Comparison of ENCODE assay signal across 8 cellular contexts in the genomic region with DNA sequence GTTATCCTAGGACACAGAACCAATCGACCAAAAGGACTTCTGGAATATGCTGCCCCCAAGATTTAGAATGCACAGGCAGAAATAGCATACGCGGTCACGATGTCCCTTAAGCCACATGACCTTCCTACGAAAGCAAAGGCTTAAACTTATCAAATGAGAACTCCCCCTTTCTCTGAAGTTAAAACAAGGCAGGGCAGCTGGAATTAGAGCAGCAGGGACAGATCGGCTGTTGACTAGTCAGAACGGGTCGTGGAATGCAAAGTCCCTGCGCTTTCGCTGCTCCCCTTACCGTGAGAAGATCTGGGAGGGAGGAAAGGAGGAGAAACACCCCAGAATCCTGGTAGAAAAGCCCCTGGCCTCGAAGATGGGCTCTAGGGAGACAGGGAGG. TPM values are rescaled to one million over a fixed set of nuclear protein-coding genes. Genes with fewer than 3 reads are reported as not detected.
DNase-seq lines count a peak whose midpoint lies in the region; ATAC-seq, FAIRE-seq and TF ChIP-seq lines count a peak whose summit lies in the region.

No MANE protein-coding gene starts in this region.

- POLR2A ChIA-PET in Panc1 (lab: Charles Lee) (interaction anchor here (0.6 kb wide), 2 partner anchors 251 to 903 kb away, joined by 3 to 4 read pairs; no protein-coding TSS in a partner anchor), K562 (lab: Yijun Ruan, JAX) (interaction anchor here (0.5 to 2.7 kb wide), 9 partner anchors 17 to 542 kb away, joined by 3 to 13 read pairs (median 3); partner anchors contain the start of gene HMGB1)

- TF ChIP-seq EP300 in K562 (IDR thresholded peaks at IDR 0.05; ENCODE audit: low read length) = no peak

- H3K9ac ChIP-seq in GM23248 (peak overlapping the region; percentile 99), KMS-11 (peak overlapping the region; percentile 89), K562 (ENCODE audit: insufficient read depth in 1 of 2, low read depth in 2 of 2, low read length in 2 of 2) (peak overlapping the region; percentile 91 to 94)

- H3K79me2 ChIP-seq in GM23248 (ENCODE audit: insufficient read depth) (peaks cover 89% of the 10 kb centered on the region), KMS-11 (ENCODE audit: insufficient read depth, low read depth) (peaks cover 70% of the 10 kb centered on the region), K562 (ENCODE audit: control insufficient read depth, insufficient read depth, low read length) (peaks cover 76% of the 10 kb centered on the region)

- no peak for TF ChIP-seq CTCF in KMS-11 (conservative IDR thresholded peaks at IDR 0.05; ENCODE audit: low read depth, low read length)
- no peak for TF ChIP-seq CTCF in Panc1 (IDR thresholded peaks at IDR 0.05)
- no peak for TF ChIP-seq CTCF in K562 (IDR thresholded peaks at IDR 0.05 in 2 of 3, conservative IDR thresholded peaks at IDR 0.05 in 1 of 3; ENCODE audit: insufficient read depth in 2 of 3, low read depth in 1 of 3, low read length in 3 of 3)
- TF ChIP-seq CTCF in gastrocnemius medialis (IDR thresholded peaks at IDR 0.05 in 4 of 5, conservative IDR thresholded peaks at IDR 0.05 in 1 of 5) = no peak

- peaks cover 34% of the 10 kb centered on the region for H3K4me1 ChIP-seq in GM23248 (ENCODE audit: insufficient read depth)
- peaks cover 35% of the 10 kb centered on the region for H3K4me1 ChIP-seq in KMS-11 (ENCODE audit: low read depth, poor library complexity, severe bottlenecking)
- H3K4me1 ChIP-seq in Panc1 (ENCODE audit: control insufficient read depth, insufficient read depth, low read length) = peaks cover 13% of the 10 kb centered on the region
- H3K4me1 ChIP-seq in K562 (replicated peaks in 1 of 2; ENCODE audit: control insufficient read depth in 2 of 2, insufficient read depth in 2 of 2, low read length in 2 of 2) = peaks cover 5 to 7% of the 10 kb centered on the region in 2 experiments; a peak in 2 of 5 replicates
- H3K4me1 ChIP-seq in gastrocnemius medialis = peaks cover 33 to 40% of the 10 kb centered on the region in 2 donors

- TF ChIP-seq RAD21 in K562 (CRISPR knock-in tag; conservative IDR thresholded peaks at IDR 0.05 in 1 of 2, IDR thresholded peaks at IDR 0.05 in 1 of 2) = no peak

- TF ChIP-seq POLR2A in K562 (conservative IDR thresholded peaks at IDR 0.05) = peak; percentile 86
- no peak for TF ChIP-seq POLR2A in gastrocnemius medialis (IDR thresholded peaks at IDR 0.05)

- in situ Hi-C loops in GM23248 (cut with MboI) = no loop called here
- in situ Hi-C loops in Panc1 (cut with HindIII; ENCODE audit: low pct_unique_long_range_greater_than_20kb, low sequenced_read_pairs) = no loop called here
- in situ Hi-C loops in K562 (cut with MboI) = no loop called here
- in situ Hi-C loops in gastrocnemius medialis (cut with MboI; ENCODE audit: low sequenced_read_pairs in 4 of 4) = loop anchor here (10.0 to 25.0 kb wide), 4 partner anchors 152 to 772 kb away; partner anchors contain the start of genes HMGB1 (in 4 of the 4) and HSPH1 (in 1 of the 4)

- 0 to 1% methylated on average over 12 of the region's 12 CpGs for WGBS in GM23248 (ENCODE audit: low coverage in 1 of 2, low lambda C conversion rate in 2 of 2, missing lambda C conversion rate in 2 of 2), 2 experiments
- 0% methylated on average over 9 of the region's 12 CpGs for WGBS in K562 (ENCODE audit: insufficient coverage, low coverage, missing lambda C conversion rate)

- DNase-seq in activated CD8-positive, alpha-beta memory T cell treated with anti-CD3 and anti-CD28 coated beads for 1 hour (ENCODE audit: extremely low read depth in 1 of 2, low read depth in 1 of 2) = peak; percentile 14 to 22
- DNase-seq in activated CD8-positive, alpha-beta memory T cell treated with anti-CD3 and anti-CD28 coated beads, Interleukin-2, amount 50 U/mL, for 48 hours = no peak
- DNase-seq in GM23248 (peak; percentile 91), Panc1 (ENCODE audit: low read depth, low spot score) (peak; percentile 25), K562 (ENCODE audit: extremely low read depth in 1 of 4, low spot score in 3 of 4) (peak; percentile 30 to 82 (median 51)), iPS DF 4.7 (ENCODE audit: extremely low read depth, low spot score) (peak; percentile 14), gastrocnemius medialis (peak; percentile 71 to 77)

- H3K27ac ChIP-seq in GM23248 = peak overlapping the region; percentile 99
- peak overlapping the region; percentile 94 for H3K27ac ChIP-seq in KMS-11
- H3K27ac ChIP-seq in Panc1 (ENCODE audit: low read length) = peak overlapping the region; percentile 87
- peak overlapping the region; percentile 99 for H3K27ac ChIP-seq in K562 (ENCODE audit: extremely low read depth, low read depth, low read length)
- peak overlapping the region; percentile 91 to 100 (median 98) for H3K27ac ChIP-seq in gastrocnemius medialis

- H3F3A ChIP-seq in GM23248 (ENCODE audit: insufficient read depth) = peaks cover 19% of the 10 kb centered on the region; the same call in 1 of the 2 replicates

- H2AFZ ChIP-seq in GM23248 = peak overlapping the region; percentile 88
- peak overlapping the region; percentile 57 for H2AFZ ChIP-seq in KMS-11 (ENCODE audit: low read depth)
- H2AFZ ChIP-seq in K562 (ENCODE audit: low read depth, low read length) = peak overlapping the region; percentile 95

- BruUV-seq in Panc1 (replicated peaks; lab: Mats Ljungman, UMichigan) (no TSS peak), K562 (replicated peaks; lab: Mats Ljungman, UMichigan) (no TSS peak)

- no peaks in the 10 kb centered on the region for H3K9me1 ChIP-seq in K562 (ENCODE audit: control insufficient read depth, insufficient read depth, low read length)

- H3K4me2 ChIP-seq in GM23248 (ENCODE audit: unreplicated experiment) (peak overlapping the region; percentile 97), KMS-11 (peak overlapping the region; percentile 91), K562 (ENCODE audit: insufficient read depth, low read length) (peak overlapping the region; percentile 95)

- FAIRE-seq in K562 (lab: Jason Lieb, UNC) = peak; percentile 95

- no peaks in the 10 kb centered on the region for H3K9me3 ChIP-seq in GM23248 (ENCODE audit: low read depth)
- H3K9me3 ChIP-seq in Panc1 (ENCODE audit: control insufficient read depth, insufficient read depth, low read depth, low read length) = no peaks in the 10 kb centered on the region
- no peaks in the 10 kb centered on the region for H3K9me3 ChIP-seq in K562 (replicated peaks; ENCODE audit: control insufficient read depth, insufficient read depth, low read depth, low read length)
- no peaks in the 10 kb centered on the region for H3K9me3 ChIP-seq in gastrocnemius medialis

- H3K4me3 ChIP-seq in GM23248 = peak overlapping the region; percentile 87
- H3K4me3 ChIP-seq in KMS-11 (IDR thresholded peaks at IDR 0.05; ENCODE audit: insufficient read depth, low read depth, low read length) = no peak overlapping the region
- H3K4me3 ChIP-seq in Panc1 (ENCODE audit: low read depth in 2 of 2, low read length in 2 of 2) = peak overlapping the region; percentile 67 to 83
- H3K4me3 ChIP-seq in K562 = peak overlapping the region; percentile 72
- H3K4me3 ChIP-seq in gastrocnemius medialis = peak overlapping the region; percentile 70 to 91 (median 83)

- peak; percentile 55 for ATAC-seq in Panc1
- peak; percentile 66 for ATAC-seq in K562
- peak; percentile 80 to 85 for ATAC-seq in gastrocnemius medialis

- H4K20me1 ChIP-seq in GM23248 (ENCODE audit: insufficient read depth) = no peaks in the 10 kb centered on the region
- no peaks in the 10 kb centered on the region for H4K20me1 ChIP-seq in KMS-11 (ENCODE audit: insufficient read depth)
- no peaks in the 10 kb centered on the region; the same call in 1 of the 2 replicates for H4K20me1 ChIP-seq in K562 (replicated peaks; ENCODE audit: control insufficient read depth, insufficient read depth, low read length)

- no peaks in the 10 kb centered on the region for H3K9me2 ChIP-seq in GM23248 (ENCODE audit: insufficient read depth)

- intact Hi-C loops in Panc1 (cut with micrococcal nuclease; ENCODE audit: unreplicated experiment) = loop anchor here (10.0 kb wide), 1 partner anchor 152 kb away; the partner anchor contains the start of gene HMGB1
- intact Hi-C loops in K562 (cut with micrococcal nuclease) = loop anchor here (1.0 to 5.0 kb wide), 2 partner anchors 55 to 152 kb away; partner anchors contain the start of gene HMGB1
- intact Hi-C loops in gastrocnemius medialis (cut with DNase I; ENCODE audit: low total_unique reads) = loop anchor here (1.0 to 5.0 kb wide), 9 partner anchors 57 to 768 kb away; partner anchors contain the start of genes HSPH1, KATNAL1 and UBE2L5

- CTCF ChIA-PET in Panc1 (lab: Charles Lee) (no interaction called here), K562 (lab: Yijun Ruan, JAX; ENCODE audit: low intra/inter-chr PET ratio) (no interaction called here)

- H3K27me3 ChIP-seq in GM23248 (replicated peaks; ENCODE audit: insufficient read depth) (no peaks in the 10 kb centered on the region), KMS-11 (ENCODE audit: insufficient read depth, low read depth) (no peaks in the 10 kb centered on the region), Panc1 (ENCODE audit: control insufficient read depth, insufficient read depth, low read length) (no peaks in the 10 kb centered on the region), K562 (ENCODE audit: control insufficient read depth in 2 of 2, insufficient read depth in 2 of 2, low read length in 2 of 2) (no peaks in the 10 kb centered on the region), gastrocnemius medialis (no peaks in the 10 kb centered on the region)

- H3K36me3 ChIP-seq in GM23248 (ENCODE audit: low read depth) (no peaks in the 10 kb centered on the region), KMS-11 (ENCODE audit: insufficient read depth) (no peaks in the 10 kb centered on the region), Panc1 (ENCODE audit: control insufficient read depth, insufficient read depth, low read length) (peaks cover 13% of the 10 kb centered on the region), K562 (ENCODE audit: control insufficient read depth, insufficient read depth, low read length) (peaks cover 5% of the 10 kb centered on the region; the same call in 2 of the 3 replicates), gastrocnemius medialis (peaks cover 0 to 4% of the 10 kb centered on the region in 2 donors)

RNA-seq across cellular contexts. Expression of gene USPL1, which starts 0.8 kb away (rescaled TPM):
- 11.0 and 13.0 TPM in 2 replicates for total RNA-seq in GM23248 (2014; rRNA removed; shearing (Covaris generic))
- 7.9 and 10.0 TPM in 2 replicates for polyA plus RNA-seq in GM23248 (2016; fragmentation: Nextera tagmentation; extraction: Ambion mirVana)
- 19.5 TPM for total RNA-seq in Panc1 (2021; ENCODE audit: unreplicated experiment)
- 10.7 TPM for polyA plus RNA-seq in Panc1 (2012; ENCODE audit: insufficient read length)
- total RNA-seq in K562 (2011; cell fraction: chromatin; rRNA removed; ENCODE audit: low replicate concordance) = 16.5 and 32.0 TPM in 2 replicates
- total RNA-seq in K562 (2011; cell fraction: nucleolus; rRNA removed) = 7.8 and 10.3 TPM in 2 replicates
- 13.6 and 16.8 TPM in 2 replicates for total RNA-seq in K562 (2011; cell fraction: nucleoplasm; rRNA removed)
- 7.2 and 8.8 TPM in 2 replicates for total RNA-seq in K562 (2014; rRNA removed)
- total RNA-seq in K562 (2014; rRNA removed; fragmentation: Illumina TruSeq; extraction: Trizol) = 15.4 TPM in 2 replicates
- 12.0 and 12.9 TPM in 2 replicates for total RNA-seq in K562 (2015; rRNA removed; fragmentation: Illumina TruSeq; extraction: Trizol)
- total RNA-seq in K562 (2021) = 10.1 and 10.2 TPM in 2 replicates
- 15.2 and 18.0 TPM in 2 replicates for polyA plus RNA-seq in K562 (2011; rRNA removed)
- polyA plus RNA-seq in K562 (2011; cell fraction: cytosol; rRNA removed) = 4.0 and 6.8 TPM in 2 replicates
- polyA plus RNA-seq in K562 (2011; cell fraction: nucleus; rRNA removed) = 18.2 and 21.1 TPM in 2 replicates
- polyA plus RNA-seq in K562 (2012) = 6.7 and 7.6 TPM in 2 replicates
- polyA plus RNA-seq in K562 (2014; fragmentation: Illumina TruSeq; extraction: Trizol) = 14.5 and 16.9 TPM in 2 replicates
- 10 to 100 TPM in 1 of 2 experiments, 1 to 10 TPM in 1; 5.5 to 12.0 TPM for polyA plus RNA-seq in K562 (2014; fragmentation: Nextera tagmentation; extraction: Ambion mirVana)
- polyA plus RNA-seq in K562 (2014; rRNA removed) = 12.0 and 12.4 TPM in 2 replicates
- polyA minus RNA-seq in K562 (2011; rRNA and poly(A)+ RNA removed) = 16.7 and 22.3 TPM in 2 replicates
- 5.5 and 6.8 TPM in 2 replicates for polyA minus RNA-seq in K562 (2011; cell fraction: cytosol; rRNA and poly(A)+ RNA removed)
- polyA minus RNA-seq in K562 (2011; cell fraction: nucleus; rRNA and poly(A)+ RNA removed) = 10.5 and 18.7 TPM in 2 replicates
- 10 to 100 TPM; 14.2 to 18.4 (median 15.6) TPM for total RNA-seq in gastrocnemius medialis

Comparison
In these comparisons a context has a peak if more than half of its experiments do, and no peak if none do; other contexts are left out.
1. in situ Hi-C loops: an anchor here in gastrocnemius medialis (10.0 to 25.0 kb wide); none called in GM23248, Panc1 and K562.